8 cellular contexts compared by ENCODE assay signal in the genomic region with DNA sequence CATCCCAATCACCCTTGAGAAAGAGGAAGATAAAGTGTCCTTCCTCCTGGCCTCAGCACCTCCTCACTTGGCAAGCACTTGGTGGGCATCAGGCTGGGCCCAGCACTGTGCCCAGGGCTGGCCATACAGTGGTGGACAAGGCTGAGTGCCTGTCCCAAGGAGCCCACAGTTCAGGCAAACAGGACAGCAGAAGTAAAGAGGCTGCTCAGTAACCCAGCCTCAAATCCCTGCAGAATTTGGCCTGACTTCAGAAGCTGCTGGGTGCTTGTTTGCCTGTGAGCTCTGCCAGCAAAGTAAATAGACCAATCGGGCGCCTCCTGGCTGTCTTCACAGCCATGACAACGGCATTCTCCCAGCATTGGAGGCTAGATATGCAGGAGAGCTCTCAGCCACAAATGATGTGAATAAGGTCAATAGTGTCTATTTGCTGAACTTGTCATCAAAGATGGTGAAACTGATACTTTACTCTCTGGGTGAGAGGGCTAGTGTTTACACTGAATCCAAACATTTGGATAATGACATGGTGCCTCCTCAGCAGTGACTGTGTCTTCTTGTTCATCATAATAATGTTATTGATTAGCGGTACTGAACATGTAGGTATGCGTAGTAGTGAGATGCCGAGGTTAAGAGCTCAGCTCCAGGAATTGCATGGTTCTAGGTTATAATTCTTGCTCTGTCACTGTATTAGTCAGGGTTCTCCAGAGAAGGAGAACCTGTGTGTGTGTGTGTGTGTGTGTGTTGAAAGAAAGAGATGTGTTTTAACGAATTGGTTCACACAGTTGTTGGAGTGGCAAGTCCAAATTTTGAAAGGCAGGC. TPM values are rescaled to one million over a fixed set of nuclear protein-coding genes. Genes with fewer than 3 reads are reported as not detected.
A peak's percentile ranks its signal among the peaks of the same experiment; 100 is the strongest.
DNase-seq lines count a peak whose midpoint lies in the region; ATAC-seq and TF ChIP-seq lines count a peak whose summit lies in the region.

No MANE protein-coding gene starts in this region.

- H3K79me2 ChIP-seq in DND-41 (ENCODE audit: insufficient read depth, low read length) = no peaks in the 10 kb centered on the region

- H3K4me1 ChIP-seq in DND-41 (ENCODE audit: insufficient read depth, low read length) = peaks cover 9% of the 10 kb centered on the region
- peaks cover 3 to 35% of the 10 kb centered on the region in 2 donors for H3K4me1 ChIP-seq in left lung
- peaks cover 0 to 7% (median 6%) of the 10 kb centered on the region in 4 donors for H3K4me1 ChIP-seq in tibial artery

- H4K20me1 ChIP-seq in DND-41 (ENCODE audit: insufficient read depth, low read length) = 0 out of 2 replicates have a peak, but pooled peaks cover 2% of the 10 kb centered on the region

- intact Hi-C loops in left lung (cut with DNase I) = no loop called here
- intact Hi-C loops in tibial artery (cut with DNase I; ENCODE audit: low total_unique reads) = loop anchor here (10.0 kb wide), 1 partner anchor 70 kb away; a partner anchor contains a TSS

- H3K36me3 ChIP-seq in DND-41 (ENCODE audit: insufficient read depth, low read length) (peaks cover 35% of the 10 kb centered on the region), left lung (peaks cover 0 to 62% of the 10 kb centered on the region in 2 donors), tibial artery (peaks cover 0 to 75% (median 38%) of the 10 kb centered on the region in 3 donors)

- no peak for ATAC-seq in DND-41 (ENCODE audit: insufficient read depth, low read depth)
- ATAC-seq in left lung = peak; percentile 90

- no peak overlapping the region for H2AFZ ChIP-seq in DND-41 (ENCODE audit: low read depth, low read length)

- no peak overlapping the region for H3K9ac ChIP-seq in DND-41 (ENCODE audit: low read depth, low read length)

- H3K4me3 ChIP-seq in DND-41 (ENCODE audit: low read depth in 1 of 2, low read length in 2 of 2) = no peak overlapping the region
- H3K4me3 ChIP-seq in left lung = no peak overlapping the region
- no peak overlapping the region for H3K4me3 ChIP-seq in tibial artery

- H3K27me3 ChIP-seq in DND-41 (ENCODE audit: insufficient read depth, low read length, poor library complexity) = no peaks in the 10 kb centered on the region
- H3K27me3 ChIP-seq in left lung = no peaks in the 10 kb centered on the region
- no peaks in the 10 kb centered on the region for H3K27me3 ChIP-seq in tibial artery

- H3K9me3 ChIP-seq in DND-41 (ENCODE audit: insufficient read depth, low read length, severe bottlenecking) (no peaks in the 10 kb centered on the region), left lung (no peaks in the 10 kb centered on the region), tibial artery (no peaks in the 10 kb centered on the region)

- DNase-seq in DND-41 = no peak
- DNase-seq in MV-4-11 (lab: John Stamatoyannopoulos, UW) = peak; percentile 58
- DNase-seq in SK-MEL-5 (ENCODE audit: low read depth, low spot score) = peak; percentile 68
- DNase-seq in left lung = peak in 1 of 2 donors; percentile 61
- DNase-seq in tibial artery = peak; percentile 64 to 81
- DNase-seq in NCI-H1930 (lab: John Stamatoyannopoulos, UW) = no peak
- DNase-seq in RKO (ENCODE audit: low spot score) = no peak

- in situ Hi-C loops in SK-MEL-5 (cut with HindIII; ENCODE audit: low pct_unique_long_range_greater_than_20kb, low sequenced_read_pairs) = no loop called here

- TF ChIP-seq CTCF in DND-41 (IDR thresholded peaks at IDR 0.05; ENCODE audit: borderline replicate concordance, extremely low read depth, low read length, poor library complexity, severe bottlenecking) (no peak), left lung (IDR thresholded peaks at IDR 0.05) (peak; percentile 22 to 33), tibial artery (IDR thresholded peaks at IDR 0.05) (peak; percentile 52 to 61)

- H3K4me2 ChIP-seq in DND-41 (ENCODE audit: insufficient read depth, low read length) = no peak overlapping the region

- H3K27ac ChIP-seq in DND-41 (ENCODE audit: low read length) (0 out of 2 replicates have a peak overlapping the region, but pooled peaks have one; percentile 8), cingulate gyrus (ENCODE audit: low read depth, low read length) (peak overlapping the region; percentile 41), left lung (no peak overlapping the region), tibial artery (no peak overlapping the region)

RNA-seq across cellular contexts. Expression of a gene that starts 36.9 kb away (rescaled TPM):
- total RNA-seq in SK-MEL-5 (2014; rRNA removed; shearing (Covaris generic)) = 9.6 and 9.9 TPM in 2 replicates
- 10.3 and 13.7 TPM in 2 replicates for polyA plus RNA-seq in SK-MEL-5 (2015; cell fraction: cytosol; rRNA removed)
- polyA plus RNA-seq in SK-MEL-5 (2015; cell fraction: nucleus; rRNA removed) = 5.1 and 7.2 TPM in 2 replicates
- total RNA-seq in left lung = 1 to 10 TPM; 5.4 to 7.9 TPM

RNA-seq across cellular contexts. Expression of a gene that starts 52.9 kb away (rescaled TPM):
- 1,839 and 1,991 TPM in 2 replicates for total RNA-seq in SK-MEL-5 (2014; rRNA removed; shearing (Covaris generic))
- polyA plus RNA-seq in SK-MEL-5 (2015; cell fraction: cytosol; rRNA removed) = 1,067 and 1,202 TPM in 2 replicates
- 1,054 and 1,139 TPM in 2 replicates for polyA plus RNA-seq in SK-MEL-5 (2015; cell fraction: nucleus; rRNA removed)
- total RNA-seq in left lung = 1,000 to 10,000 TPM in 1 of 2 donors, 100 to 1,000 TPM in 1; 858 to 1,030 TPM

Comparison
In these comparisons a context has a peak if more than half of its experiments do, and no peak if none do; other contexts are left out.
1. DNase-seq: peak in MV-4-11 (single experiment), SK-MEL-5 (single experiment) and tibial artery (2 of 2); none in DND-41 (single experiment), NCI-H1930 (0 of 2) and RKO (single experiment).
2. H3K27ac ChIP-seq: peak in DND-41 (single experiment) and cingulate gyrus (single experiment); none in left lung (0 of 2) and tibial artery (0 of 2).